8 cellular contexts compared by ENCODE assay signal in genomic region chr17:80262291-80262690, GRCh38. TPM values are rescaled to one million over a fixed set of nuclear protein-coding genes. Genes with fewer than 3 reads are reported as not detected.
DNase-seq lines count a peak whose midpoint lies in the region; ATAC-seq and TF ChIP-seq lines count a peak whose summit lies in the region.

No MANE protein-coding gene starts in this region.

- H3K36me3 Mint-ChIP-seq in stimulated activated memory B cell treated with anti-CD40 and anti-IgM and Interleukin-4, amounts not matched to agents 10 μg/mL and 1 μg/mL and 100 μg/mL, for 72 hours, result peaks cover 11% of the 10 kb centered on the region

- peaks cover 5% of the 10 kb centered on the region for H3K79me2 ChIP-seq in hepatocyte

- peak overlapping the region; percentile 90 for H3K27ac Mint-ChIP-seq in stimulated activated memory B cell treated with anti-CD40 and anti-IgM and Interleukin-4, amounts not matched to agents 10 μg/mL and 1 μg/mL and 100 μg/mL, for 72 hours

- H3K9me3 ChIP-seq in WERI-Rb-1 (ENCODE audit: severe bottlenecking) (no peaks in the 10 kb centered on the region), hepatocyte (ENCODE audit: low read depth) (no peaks in the 10 kb centered on the region)

- H3K4me2 ChIP-seq in hepatocyte, result peak overlapping the region; percentile 98

- no peak for ATAC-seq in stimulated activated memory B cell treated with anti-CD40 and anti-IgM and Interleukin-4, amounts not matched to agents 10 μg/mL and 1 μg/mL and 100 μg/mL, for 72 hours
- ATAC-seq in GM21381 (IDR thresholded peaks at IDR 0.05; ENCODE audit: unreplicated experiment), result no peak

- no peaks in the 10 kb centered on the region for H3K9me3 Mint-ChIP-seq in stimulated activated memory B cell treated with anti-CD40 and anti-IgM and Interleukin-4, amounts not matched to agents 10 μg/mL and 1 μg/mL and 100 μg/mL, for 72 hours

- 48% methylated on average over 3 of the region's 3 CpGs for WGBS in hepatocyte (ENCODE audit: low lambda C conversion rate, missing lambda C conversion rate)

- peaks cover 27% of the 10 kb centered on the region for H3K4me1 ChIP-seq in hepatocyte (ENCODE audit: insufficient read depth)

- H3K27ac ChIP-seq in WERI-Rb-1 (peak overlapping the region; percentile 20; the same call in 1 of the 2 replicates), hepatocyte (peak overlapping the region; percentile 100)

- no peak overlapping the region for H2AFZ ChIP-seq in hepatocyte

- DNase-seq in NCI-H2107 treated with DMSO at 0.1 percent for 48 hours (lab: John Stamatoyannopoulos, UW; ENCODE audit: unreplicated experiment) (peak; percentile 6), NCI-H2107 (lab: John Stamatoyannopoulos, UW) (no peak), WERI-Rb-1 (no peak), hepatocyte (ENCODE audit: low spot score) (no peak), COR-L47 (lab: John Stamatoyannopoulos, UW) (no peak), C1 segment of cervical spinal cord (lab: John Stamatoyannopoulos, UW) (no peak)

- peaks cover 73% of the 10 kb centered on the region for H3K4me1 Mint-ChIP-seq in stimulated activated memory B cell treated with anti-CD40 and anti-IgM and Interleukin-4, amounts not matched to agents 10 μg/mL and 1 μg/mL and 100 μg/mL, for 72 hours

- peaks cover 24% of the 10 kb centered on the region for H3K36me3 ChIP-seq in WERI-Rb-1
- no peaks in the 10 kb centered on the region for H3K36me3 ChIP-seq in hepatocyte (replicated peaks; ENCODE audit: insufficient read depth, low read depth)

- peaks cover 2% of the 10 kb centered on the region for H4K20me1 ChIP-seq in hepatocyte (ENCODE audit: insufficient read depth, poor library complexity, severe bottlenecking)

- peak overlapping the region; percentile 77 for H3K4me3 Mint-ChIP-seq in stimulated activated memory B cell treated with anti-CD40 and anti-IgM and Interleukin-4, amounts not matched to agents 10 μg/mL and 1 μg/mL and 100 μg/mL, for 72 hours

- TF ChIP-seq CTCF in WERI-Rb-1 (IDR thresholded peaks at IDR 0.05; ENCODE audit: low read depth, low read length), result no peak
- no peak for TF ChIP-seq CTCF in hepatocyte (IDR thresholded peaks at IDR 0.05; ENCODE audit: poor library complexity)

- no peaks in the 10 kb centered on the region for H3K9me2 ChIP-seq in hepatocyte (replicated peaks; ENCODE audit: insufficient read depth)

- H3K4me3 ChIP-seq in WERI-Rb-1 (ENCODE audit: low read depth, low read length) (no peak overlapping the region), hepatocyte (no peak overlapping the region)

- no peaks in the 10 kb centered on the region for H3K27me3 Mint-ChIP-seq in stimulated activated memory B cell treated with anti-CD40 and anti-IgM and Interleukin-4, amounts not matched to agents 10 μg/mL and 1 μg/mL and 100 μg/mL, for 72 hours

- no peaks in the 10 kb centered on the region for H3K27me3 ChIP-seq in WERI-Rb-1 (ENCODE audit: insufficient read depth, low read depth, severe bottlenecking)
- no peaks in the 10 kb centered on the region for H3K27me3 ChIP-seq in hepatocyte

RNA-seq across cellular contexts. Expression of gene RNF213, which starts 1.6 kb away (rescaled TPM):
- total RNA-seq in hepatocyte, result 53.1 and 57.4 TPM in 2 replicates
- polyA plus RNA-seq in hepatocyte, result 21.1 and 32.6 TPM in 2 replicates

RNA-seq across cellular contexts. Expression of gene SLC26A11, which starts 42.1 kb away (rescaled TPM):
- total RNA-seq in hepatocyte, result 17.5 and 18.8 TPM in 2 replicates
- 24.9 and 40.4 TPM in 2 replicates for polyA plus RNA-seq in hepatocyte

RNA-seq across cellular contexts. Expression of gene SGSH, which starts 42.2 kb away (rescaled TPM):
- total RNA-seq in hepatocyte, result 16.0 and 23.7 TPM in 2 replicates
- polyA plus RNA-seq in hepatocyte, result 59.6 and 71.5 TPM in 2 replicates
